Comparison of ENCODE assay signal across 10 cellular contexts in genomic region chr1:198678901-198679329, GRCh38. TPM values are rescaled to one million over a fixed set of nuclear protein-coding genes. Genes with fewer than 3 reads are reported as not detected.
DNase-seq lines count a peak whose midpoint lies in the region; ATAC-seq, FAIRE-seq and TF ChIP-seq lines count a peak whose summit lies in the region.
"Had no signal": no experiment of that assay in that cellular context is flagged by ENCODE, and none has a peak within 500 bp of the region (broad histone marks: within the 10 kb centered on the region; RNA-seq: fewer than 3 reads in every experiment).

No MANE protein-coding gene starts in this region.

- no peak overlapping the region for H3K9ac ChIP-seq in H9 (ENCODE audit: extremely low read depth, insufficient read length, low read length)
- H3K9ac ChIP-seq in neuronal stem cell (ENCODE audit: low read depth, low read length, poor library complexity), result no peak overlapping the region

- H3K27me3 Mint-ChIP-seq in H9 (ENCODE audit: low read depth), result no peaks in the 10 kb centered on the region
- H3K27me3 Mint-ChIP-seq in T-helper 2 cell treated with Interferon-gamma antibody and Interleukin-4, amounts not matched to agents 5 μg/mL and 100 μg/mL, for 36 hours (ENCODE audit: low read depth), result no peaks in the 10 kb centered on the region

- no peak overlapping the region for H3K14ac ChIP-seq in H9 (ENCODE audit: insufficient read depth, low read length)
- no peak overlapping the region for H3K14ac ChIP-seq in neuronal stem cell (ENCODE audit: low read length)

- H3K36me3 Mint-ChIP-seq in H9 (ENCODE audit: insufficient read depth in 1 of 3, low read depth in 3 of 3), result no peaks in the 10 kb centered on the region
- H3K36me3 Mint-ChIP-seq in T-helper 2 cell treated with Interferon-gamma antibody and Interleukin-4, amounts not matched to agents 5 μg/mL and 100 μg/mL, for 36 hours (ENCODE audit: low read depth), result peaks cover 67% of the 10 kb centered on the region

- no peaks in the 10 kb centered on the region for H3K9me3 ChIP-seq in H9 (ENCODE audit: control insufficient read depth, low read depth, low read length)
- H3K9me3 ChIP-seq in neuronal stem cell (replicated peaks in 1 of 2; ENCODE audit: control insufficient read depth in 2 of 2, insufficient read depth in 1 of 2, low read depth in 1 of 2, low read length in 2 of 2), result no peaks in the 10 kb centered on the region
- H3K9me3 ChIP-seq: body of pancreas, tibial artery had no signal

- no peak overlapping the region for H3K23ac ChIP-seq in H9 (ENCODE audit: insufficient read length, low read depth, low read length)
- no peak overlapping the region for H3K23ac ChIP-seq in neuronal stem cell (ENCODE audit: low read depth, low read length, poor library complexity)

- no peaks in the 10 kb centered on the region for H3K36me3 ChIP-seq in neuronal stem cell (replicated peaks in 1 of 2; ENCODE audit: control insufficient read depth in 2 of 2, insufficient read depth in 2 of 2, low read length in 2 of 2)
- H3K36me3 ChIP-seq: tibial artery had no signal

- peak; percentile 27 for ATAC-seq in GM18861 (IDR thresholded peaks at IDR 0.05; ENCODE audit: unreplicated experiment)
- ATAC-seq: body of pancreas had no signal

- H4K91ac ChIP-seq in H9 (ENCODE audit: insufficient read length, low read depth, low read length), result no peak overlapping the region
- H4K91ac ChIP-seq in neuronal stem cell (ENCODE audit: low read depth, low read length, poor library complexity), result no peak overlapping the region

- no CpG with 5 or more reads among the region's 12 CpGs for WGBS in H9 (ENCODE audit: extremely low coverage, insufficient read length, low lambda C conversion rate)
- WGBS in neuronal stem cell (ENCODE audit: extremely low coverage in 2 of 2, insufficient read length in 2 of 2, insufficient replicate concordance in 1 of 2), 2 donors, result no CpG with 5 or more reads among the region's 12 CpGs

- no peak for FAIRE-seq in urothelium cell line (lab: Jason Lieb, UNC)

- H3K4me2 ChIP-seq in H9 (ENCODE audit: insufficient read depth, insufficient read length, low read length), result no peak overlapping the region
- no peak overlapping the region for H3K4me2 ChIP-seq in neuronal stem cell (ENCODE audit: insufficient read depth, low read length, poor library complexity, severe bottlenecking)

- H2AFZ ChIP-seq in H9 (ENCODE audit: low read length) (no peak overlapping the region), neuronal stem cell (ENCODE audit: low read length) (peak overlapping the region; percentile 73)

- H2BK5ac ChIP-seq in H9 (ENCODE audit: insufficient read length, low read length) (no peak overlapping the region), neuronal stem cell (ENCODE audit: low read length) (no peak overlapping the region)

- no peak overlapping the region for H3K4me3 Mint-ChIP-seq in H9
- peak overlapping the region; percentile 82 for H3K4me3 Mint-ChIP-seq in T-helper 2 cell treated with Interferon-gamma antibody and Interleukin-4, amounts not matched to agents 5 μg/mL and 100 μg/mL, for 36 hours

- peaks cover 13 to 16% of the 10 kb centered on the region in 2 experiments for H3K4me1 Mint-ChIP-seq in H9
- peaks cover 76% of the 10 kb centered on the region for H3K4me1 Mint-ChIP-seq in T-helper 2 cell treated with Interferon-gamma antibody and Interleukin-4, amounts not matched to agents 5 μg/mL and 100 μg/mL, for 36 hours (ENCODE audit: low read depth)

- no peaks in the 10 kb centered on the region for H4K20me1 ChIP-seq in H9 (ENCODE audit: control insufficient read depth, insufficient read depth, insufficient read length)

- no peak overlapping the region for H3K27ac Mint-ChIP-seq in H9
- H3K27ac Mint-ChIP-seq in T-helper 2 cell treated with Interferon-gamma antibody and Interleukin-4, amounts not matched to agents 5 μg/mL and 100 μg/mL, for 36 hours, result peak overlapping the region; percentile 91

- H3K79me2 ChIP-seq in H9 (ENCODE audit: insufficient read depth, low read length), result no peaks in the 10 kb centered on the region

- H3K23me2 ChIP-seq in H9 (ENCODE audit: insufficient read length, low read depth, low read length, poor library complexity, severe bottlenecking), result no peaks in the 10 kb centered on the region

- H4K8ac ChIP-seq in H9 (replicated peaks; ENCODE audit: insufficient read length, low read depth, low read length) (no peak overlapping the region), neuronal stem cell (ENCODE audit: low read depth, low read length) (no peak overlapping the region)

- H3K9me3 Mint-ChIP-seq in H9, result no peaks in the 10 kb centered on the region
- no peaks in the 10 kb centered on the region for H3K9me3 Mint-ChIP-seq in T-helper 2 cell treated with Interferon-gamma antibody and Interleukin-4, amounts not matched to agents 5 μg/mL and 100 μg/mL, for 36 hours

- no peak overlapping the region for H3K56ac ChIP-seq in H9 (ENCODE audit: insufficient read length, low read depth, low read length)

- no peak overlapping the region for H4K5ac ChIP-seq in H9 (ENCODE audit: insufficient read length, low read depth, low read length)

- H3K18ac ChIP-seq in H9 (ENCODE audit: insufficient read length, low read depth, low read length) (no peak overlapping the region), neuronal stem cell (ENCODE audit: low read length) (peak overlapping the region; percentile 4)

- DNase-seq in H9 (peak; percentile 42), neuronal stem cell (ENCODE audit: low spot score) (no peak), SW 1271 (lab: John Stamatoyannopoulos, UW) (no peak), kidney tubule cell (ENCODE audit: low spot score) (no peak), urothelium cell line (ENCODE audit: low spot score) (no peak), cerebellar nuclear complex (lab: John Stamatoyannopoulos, UW) (no peak)
- DNase-seq in T-helper 2 cell treated with Interferon-gamma antibody and Interleukin-4, amounts not matched to agents 5 μg/mL and 100 μg/mL, for 36 hours (ENCODE audit: low spot score), result no peak
- DNase-seq: body of pancreas, tibial artery had no signal

- H3K79me1 ChIP-seq in H9 (ENCODE audit: insufficient read depth, low read depth, low read length, poor library complexity, severe bottlenecking) (no peaks in the 10 kb centered on the region), neuronal stem cell (ENCODE audit: low read depth, low read length) (no peaks in the 10 kb centered on the region)

- no peak overlapping the region for H3K27ac ChIP-seq in H9 (ENCODE audit: insufficient read length, low read depth, low read length)
- H3K27ac ChIP-seq in neuronal stem cell (replicated peaks; ENCODE audit: low read length), result no peak overlapping the region
- H3K27ac ChIP-seq: body of pancreas, tibial artery had no signal

- no peak overlapping the region for H2BK12ac ChIP-seq in H9 (ENCODE audit: insufficient read length, low read depth, low read length)
- no peak overlapping the region for H2BK12ac ChIP-seq in neuronal stem cell (ENCODE audit: low read length)

- TF ChIP-seq CTCF in H9 (conservative IDR thresholded peaks at IDR 0.05), result no peak

- no peak overlapping the region for H2BK120ac ChIP-seq in H9 (ENCODE audit: low read depth, low read length, poor library complexity, severe bottlenecking)
- no peak overlapping the region for H2BK120ac ChIP-seq in neuronal stem cell (ENCODE audit: low read depth, low read length)

- H3K4ac ChIP-seq in H9 (ENCODE audit: low read depth, low read length), result no peak overlapping the region
- H3K4ac ChIP-seq in neuronal stem cell (ENCODE audit: low read length), result no peak overlapping the region

- no peak overlapping the region for H3T11ph ChIP-seq in H9 (ENCODE audit: low read length)

- H3K27me3 ChIP-seq in H9 (ENCODE audit: insufficient read depth, low read length) (no peaks in the 10 kb centered on the region), neuronal stem cell (ENCODE audit: control insufficient read depth in 3 of 3, insufficient read depth in 3 of 3, low read depth in 1 of 3, low read length in 3 of 3) (no peaks in the 10 kb centered on the region)
- H3K27me3 ChIP-seq: tibial artery had no signal

- H2AK5ac ChIP-seq in H9 (ENCODE audit: insufficient read length, low read length) (no peak overlapping the region), neuronal stem cell (ENCODE audit: low read depth, low read length) (no peak overlapping the region)

- H3K4me3 ChIP-seq in neuronal stem cell (ENCODE audit: low read length in 2 of 2), result no peak overlapping the region
- H3K4me3 ChIP-seq: body of pancreas, tibial artery had no signal

- H3K4me1 ChIP-seq in H9 (ENCODE audit: insufficient read depth, low read length) (no peaks in the 10 kb centered on the region), neuronal stem cell (ENCODE audit: control insufficient read depth in 2 of 2, insufficient read depth in 1 of 2, low read depth in 1 of 2, low read length in 2 of 2) (peaks cover 2 to 9% of the 10 kb centered on the region in 2 donors)

- H2BK20ac ChIP-seq in H9 (ENCODE audit: low read depth, low read length, poor library complexity, severe bottlenecking), result no peak overlapping the region

- H2BK15ac ChIP-seq in H9 (ENCODE audit: low read depth, low read length) (no peak overlapping the region), neuronal stem cell (ENCODE audit: low read length) (no peak overlapping the region)

RNA-seq across cellular contexts. Expression of gene PTPRC, which starts 40.1 kb away (rescaled TPM):
- total RNA-seq in H9 (2021), result not detected in 2 replicates
- not detected for polyA plus RNA-seq in neuronal stem cell (2013, experiment 1 of 2)
- not detected for polyA plus RNA-seq in neuronal stem cell (2013, experiment 2 of 2)
